Comparison of ENCODE assay signal across 21 cellular contexts in genomic region chr1:51343624-51344023, GRCh38. TPM values are rescaled to one million over a fixed set of nuclear protein-coding genes. Genes with fewer than 3 reads are reported as not detected.
DNase-seq lines count a peak whose midpoint lies in the region; ATAC-seq and TF ChIP-seq lines count a peak whose summit lies in the region.
"Had no signal": no experiment of that assay in that cellular context is flagged by ENCODE, and none has a peak within 500 bp of the region (broad histone marks: within the 10 kb centered on the region; RNA-seq: fewer than 3 reads in every experiment).

No MANE protein-coding gene starts in this region.

- H2AFZ ChIP-seq in HCT116 (ENCODE audit: low read depth, low read length, poor library complexity, severe bottlenecking), result no peak overlapping the region
- H2AFZ ChIP-seq in osteoblast (ENCODE audit: low read length), result no peak overlapping the region

- H3K27me3 ChIP-seq in HCT116 (ENCODE audit: insufficient read depth, low read length), result no peaks in the 10 kb centered on the region
- H3K27me3 ChIP-seq in osteoblast (ENCODE audit: insufficient read depth, low read length), result peaks cover 43% of the 10 kb centered on the region
- H3K27me3 ChIP-seq: SJCRH30 had no signal

- no peaks in the 10 kb centered on the region for H4K20me1 ChIP-seq in HCT116 (ENCODE audit: insufficient read depth)
- H4K20me1 ChIP-seq in osteoblast (ENCODE audit: insufficient read depth, low read length), result no peaks in the 10 kb centered on the region

- no peaks in the 10 kb centered on the region for H3K9me3 Mint-ChIP-seq in activated CD8-positive, alpha-beta memory T cell treated with anti-CD3 and anti-CD28 coated beads, Interleukin-2, amount 10 ng/mL, durations not matched to agents 7 days and 5 days (ENCODE audit: low read depth)
- no peaks in the 10 kb centered on the region for H3K9me3 Mint-ChIP-seq in endothelial cell (ENCODE audit: unreplicated experiment)
- H3K9me3 Mint-ChIP-seq: CD8-positive, alpha-beta memory T cell; IgD-negative memory B cell had no signal

- no peak overlapping the region for H3K9ac ChIP-seq in HCT116 (ENCODE audit: low read length)

- ATAC-seq in activated CD8-positive, alpha-beta memory T cell treated with anti-CD3 and anti-CD28 coated beads, Interleukin-2, amount 10 ng/mL, durations not matched to agents 7 days and 5 days, result no peak
- ATAC-seq in HCT116, result no peak

- H3K36me3 ChIP-seq in HCT116 (ENCODE audit: control insufficient read depth in 1 of 2, insufficient read depth in 2 of 2, low read length in 2 of 2) (no peaks in the 10 kb centered on the region), osteoblast (ENCODE audit: insufficient read depth, low read length) (no peaks in the 10 kb centered on the region)
- H3K36me3 ChIP-seq: SJCRH30 had no signal

- H3K27ac ChIP-seq in HCT116 (ENCODE audit: low read depth, low read length) (no peak overlapping the region), osteoblast (ENCODE audit: low read depth, low read length) (no peak overlapping the region)
- H3K27ac ChIP-seq: C4-2B, SJCRH30 had no signal

- no peaks in the 10 kb centered on the region for H3K79me2 ChIP-seq in HCT116 (ENCODE audit: insufficient read depth, low read length)
- H3K79me2 ChIP-seq in osteoblast (ENCODE audit: insufficient read depth, low read length), result no peaks in the 10 kb centered on the region

- H3K4me1 ChIP-seq in HCT116 (ENCODE audit: control insufficient read depth in 1 of 2, insufficient read depth in 2 of 2, low read length in 2 of 2) (peaks cover 0 to 23% of the 10 kb centered on the region in 2 experiments; a peak in 3 of 4 replicates), osteoblast (ENCODE audit: insufficient read depth, low read length) (no peaks in the 10 kb centered on the region)
- H3K4me1 ChIP-seq: SJCRH30 had no signal

- H3K4me3 Mint-ChIP-seq in activated CD8-positive, alpha-beta memory T cell treated with anti-CD3 and anti-CD28 coated beads, Interleukin-2, amount 10 ng/mL, durations not matched to agents 7 days and 5 days, result no peak overlapping the region
- peak overlapping the region; percentile 16 for H3K4me3 Mint-ChIP-seq in endothelial cell (ENCODE audit: unreplicated experiment)

- H3K9me3 ChIP-seq in HCT116 (ENCODE audit: control insufficient read depth in 1 of 2, insufficient read depth in 1 of 2, low read depth in 1 of 2, low read length in 2 of 2) (no peaks in the 10 kb centered on the region), osteoblast (ENCODE audit: low read depth, low read length) (no peaks in the 10 kb centered on the region)
- H3K9me3 ChIP-seq: SJCRH30 had no signal

- H3K9me2 ChIP-seq in HCT116 (ENCODE audit: insufficient read depth), result no peaks in the 10 kb centered on the region

- H3K27me3 Mint-ChIP-seq in activated CD8-positive, alpha-beta memory T cell treated with anti-CD3 and anti-CD28 coated beads, Interleukin-2, amount 10 ng/mL, durations not matched to agents 7 days and 5 days, result peaks cover 47% of the 10 kb centered on the region
- H3K27me3 Mint-ChIP-seq in endothelial cell (ENCODE audit: unreplicated experiment), result peaks cover 9% of the 10 kb centered on the region

- no peak overlapping the region for H3K27ac Mint-ChIP-seq in activated CD8-positive, alpha-beta memory T cell treated with anti-CD3 and anti-CD28 coated beads, Interleukin-2, amount 10 ng/mL, durations not matched to agents 7 days and 5 days
- H3K27ac Mint-ChIP-seq in endothelial cell (ENCODE audit: unreplicated experiment), result peak overlapping the region; percentile 16
- H3K27ac Mint-ChIP-seq: CD8-positive, alpha-beta memory T cell had no signal

- POLR2A ChIA-PET in HCT116 (lab: Charles Lee), result interaction anchor here (0.7 kb wide), 1 partner anchor 11 kb away, joined by 3 read pairs; no protein-coding TSS in a partner anchor

- peaks cover 2% of the 10 kb centered on the region for H3K4me1 Mint-ChIP-seq in activated CD8-positive, alpha-beta memory T cell treated with anti-CD3 and anti-CD28 coated beads, Interleukin-2, amount 10 ng/mL, durations not matched to agents 7 days and 5 days
- H3K4me1 Mint-ChIP-seq in endothelial cell (ENCODE audit: unreplicated experiment), result peaks cover 4% of the 10 kb centered on the region

- TF ChIP-seq RAD21 in HCT116 (IDR thresholded peaks at IDR 0.05; ENCODE audit: low read depth), result no peak

- TF ChIP-seq CTCF in HCT116 (IDR thresholded peaks at IDR 0.05 in 2 of 3, conservative IDR thresholded peaks at IDR 0.05 in 1 of 3; ENCODE audit: borderline replicate concordance in 1 of 3, insufficient read depth in 1 of 3, low read depth in 2 of 3, low read length in 2 of 3) (no peak), endothelial cell (IDR thresholded peaks at IDR 0.05; ENCODE audit: unreplicated experiment) (no peak), osteoblast (IDR thresholded peaks at IDR 0.05; ENCODE audit: extremely low read depth, low read depth, low read length) (no peak)

- intact Hi-C loops in HCT116 (cut with micrococcal nuclease), result no loop called here

- no peak overlapping the region for H3K4me2 ChIP-seq in HCT116 (ENCODE audit: low read length)
- no peak overlapping the region for H3K4me2 ChIP-seq in osteoblast (ENCODE audit: insufficient read depth, low read length)

- RAD21 ChIA-PET in HCT116 (lab: Charles Lee; ENCODE audit: low non-redundant PET in 1 of 2, low total read pairs in 2 of 2, uncharacterized antibody in 2 of 2, unreplicated experiment in 2 of 2), result no interaction called here

- TF ChIP-seq POLR2A in HCT116 (IDR thresholded peaks at IDR 0.05; ENCODE audit: borderline replicate concordance, extremely low read depth, insufficient read depth, insufficient read length), result no peak

- DNase-seq in activated CD8-positive, alpha-beta memory T cell treated with anti-CD3 and anti-CD28 coated beads, Interleukin-2, amount 50 U/mL, for 48 hours, result peak; percentile 41
- no peak for DNase-seq in activated CD8-positive, alpha-beta memory T cell treated with anti-CD3 and anti-CD28 coated beads, Interleukin-2, amount 10 ng/mL, durations not matched to agents 7 days and 5 days
- no peak for DNase-seq in HCT116 (ENCODE audit: low read depth, low spot score)
- DNase-seq in endothelial cell (ENCODE audit: low spot score), result no peak
- DNase-seq in osteoblast (ENCODE audit: insufficient read length, low spot score, missing footprints), result peak; percentile 68
- no peak for DNase-seq in SKM-1 treated with dmso at 0.1 percent for 144 hours (lab: John Stamatoyannopoulos, UW; ENCODE audit: unreplicated experiment)
- DNase-seq in 8988T, result no peak
- DNase-seq in NCI-H2196 (lab: John Stamatoyannopoulos, UW; ENCODE audit: unreplicated experiment), result no peak
- DNase-seq: AML-193; CD8-positive, alpha-beta memory T cell; DMS53; GDM1; GOT3; Karpas-422; NCI-H1694; NCI-H446 treated with DMSO at 0.1 percent for 48 hours; NCI-H526 treated with DMSO at 0.1 percent for 48 hours; OCI-M1; SJCRH30 had no signal

- H3K4me3 ChIP-seq in HCT116 (replicated peaks in 1 of 2; ENCODE audit: low read depth in 1 of 2, low read length in 2 of 2), result no peak overlapping the region
- no peak overlapping the region for H3K4me3 ChIP-seq in osteoblast (ENCODE audit: insufficient read depth, low read length)
- H3K4me3 ChIP-seq: SJCRH30 had no signal

- BruUV-seq in HCT116 (replicated peaks; lab: Mats Ljungman, UMichigan), result TSS peak; percentile 35

- H3K36me3 Mint-ChIP-seq in activated CD8-positive, alpha-beta memory T cell treated with anti-CD3 and anti-CD28 coated beads, Interleukin-2, amount 10 ng/mL, durations not matched to agents 7 days and 5 days, result no peaks in the 10 kb centered on the region
- peaks cover 7% of the 10 kb centered on the region for H3K36me3 Mint-ChIP-seq in endothelial cell (ENCODE audit: low read depth, unreplicated experiment)
- H3K36me3 Mint-ChIP-seq: IgD-negative memory B cell had no signal

- CTCF ChIA-PET in activated CD8-positive, alpha-beta memory T cell treated with anti-CD3 and anti-CD28 coated beads, Interleukin-2, amount 10 ng/mL, durations not matched to agents 7 days and 5 days (lab: Charles Lee), result no interaction called here
- CTCF ChIA-PET in HCT116 (lab: Charles Lee), result no interaction called here

TF ChIP-seq in HCT116, 20 proteins besides CTCF, POLR2A, EP300 and RAD21 (continues in another document):
- TF ChIP-seq POLR2AphosphoS5 (IDR thresholded peaks at IDR 0.05; ENCODE audit: low read depth, low read length) (no peak), JUND (IDR thresholded peaks at IDR 0.05) (no peak), EGR1 (IDR thresholded peaks at IDR 0.05; ENCODE audit: low read depth) (no peak), EZH2phosphoT487 (IDR thresholded peaks at IDR 0.05; ENCODE audit: borderline replicate concordance) (no peak), TCF7L2 (IDR thresholded peaks at IDR 0.05; ENCODE audit: borderline replicate concordance, extremely low read depth, insufficient read depth, insufficient read length) (no peak), MAX (IDR thresholded peaks at IDR 0.05) (no peak), EZH2 (IDR thresholded peaks at IDR 0.05) (no peak)

RNA-seq across cellular contexts. Expression of gene TTC39A, which starts 13.3 kb away (rescaled TPM):
- total RNA-seq in activated CD8-positive, alpha-beta memory T cell treated with anti-CD3 and anti-CD28 coated beads, Interleukin-2, amount 10 ng/mL, durations not matched to agents 7 days and 5 days, result under 1 TPM in 1 of 2 experiments, not detected in 1; 0.33 TPM
- total RNA-seq in HCT116 (2021; ENCODE audit: unreplicated experiment), result 15.4 TPM
- polyA plus RNA-seq in HCT116 (2012), result 28.5 and 29.4 TPM in 2 replicates
- total RNA-seq in endothelial cell (ENCODE audit: unreplicated experiment), result 0.95 TPM
- total RNA-seq in osteoblast, result 0.72 and 0.88 TPM in 2 replicates
- polyA plus RNA-seq: CD8-positive, alpha-beta memory T cell; IgD-negative memory B cell had no signal

Comparison
In these comparisons a context has a peak if more than half of its experiments do, and no peak if none do; other contexts are left out.
1. DNase-seq: peak in activated CD8-positive, alpha-beta memory T cell treated with anti-CD3 and anti-CD28 coated beads, Interleukin-2, amount 50 U/mL, for 48 hours (single experiment) and osteoblast (single experiment); none in activated CD8-positive, alpha-beta memory T cell treated with anti-CD3 and anti-CD28 coated beads, Interleukin-2, amount 10 ng/mL, durations not matched to agents 7 days and 5 days (single experiment), HCT116 (single experiment), endothelial cell (single experiment), SKM-1 treated with dmso at 0.1 percent for 144 hours (single experiment), 8988T (single experiment) and NCI-H2196 (single experiment).